ENCODE assay signal across 31 cellular contexts in the genomic region with DNA sequence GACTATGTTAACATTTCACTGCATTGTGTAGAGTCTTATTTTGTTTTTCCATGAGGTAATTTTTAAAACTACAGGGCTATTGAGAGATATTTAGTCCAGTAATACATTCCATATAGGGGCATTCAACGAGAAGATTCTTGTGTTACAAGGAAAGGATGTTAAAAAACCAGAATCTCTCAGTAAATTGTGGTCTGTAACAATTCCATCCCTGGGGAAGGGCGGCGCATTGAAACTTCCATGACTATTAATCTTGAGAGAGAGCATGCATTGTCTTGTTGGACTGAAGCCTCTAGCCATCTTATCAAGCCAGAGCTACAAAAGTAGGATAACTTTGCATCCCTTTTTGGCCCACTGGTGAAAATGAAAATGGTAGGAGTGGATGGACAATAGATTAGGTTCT.
"Had no signal": no experiment of that assay in that cellular context is flagged by ENCODE, and none has a peak within 500 bp of the region (broad histone marks: within the 10 kb centered on the region; RNA-seq: fewer than 3 reads in every experiment).

No MANE protein-coding gene starts in this region.

- H3K9me3 ChIP-seq: ascending aorta, esophagus squamous epithelium, gastroesophageal sphincter, heart right ventricle had no signal

- H3K4me3 Mint-ChIP-seq: activated CD4-positive, alpha-beta memory T cell treated with anti-CD3 and anti-CD28 coated beads for 36 hours; activated CD4-positive, alpha-beta T cell treated with anti-CD3 and anti-CD28 coated beads for 36 hours; activated CD4-positive, alpha-beta T cell treated with anti-CD3 and anti-CD28 coated beads, Interleukin-2, amount 10 ng/mL, durations not matched to agents 24 days and 14 days; activated CD8-positive, alpha-beta memory T cell treated with anti-CD3 and anti-CD28 coated beads, Interleukin-2, amount 10 ng/mL, durations not matched to agents 7 days and 5 days; activated CD8-positive, alpha-beta T cell treated with anti-CD3 and anti-CD28 coated beads, Interleukin-2, amount 10 ng/mL, durations not matched to agents 7 days and 5 days; activated naive CD4-positive, alpha-beta T cell treated with anti-CD3 and anti-CD28 coated beads for 36 hours; activated naive CD8-positive, alpha-beta T cell treated with anti-CD3 and anti-CD28 coated beads, Interleukin-2, amount 10 ng/mL, durations not matched to agents 7 days and 5 days; activated T-helper 1 cell treated with anti-CD3 and anti-CD28 coated beads, Interleukin-12 subunit alpha, Interleukin-12 subunit beta, Interleukin-2, Interleukin-4 antibody, amounts not matched to agents 30 ng/mL and 10 ng/mL and 1 ng/mL, durations not matched to agents 14 hours and 24 hours and 36 hours; central memory CD8-positive, alpha-beta T cell; T-helper 17 cell; T-helper 2 cell treated with Interferon-gamma antibody and Interleukin-4, amounts not matched to agents 5 μg/mL and 100 μg/mL, for 36 hours had no signal

- H3K36me3 ChIP-seq: ascending aorta, brain microvascular endothelial cell, esophagus squamous epithelium, gastroesophageal sphincter, heart right ventricle had no signal

- H3K4me1 Mint-ChIP-seq: activated CD4-positive, alpha-beta T cell treated with anti-CD3 and anti-CD28 coated beads for 36 hours; activated CD4-positive, alpha-beta T cell treated with anti-CD3 and anti-CD28 coated beads, Interleukin-2, amount 10 ng/mL, durations not matched to agents 24 days and 14 days; activated CD8-positive, alpha-beta memory T cell treated with anti-CD3 and anti-CD28 coated beads, Interleukin-2, amount 10 ng/mL, durations not matched to agents 7 days and 5 days; activated naive CD8-positive, alpha-beta T cell treated with anti-CD3 and anti-CD28 coated beads, Interleukin-2, amount 10 ng/mL, durations not matched to agents 7 days and 5 days; central memory CD8-positive, alpha-beta T cell; T-helper 17 cell had no signal

- H3K4me1 ChIP-seq: ascending aorta, esophagus squamous epithelium, gastroesophageal sphincter, heart right ventricle had no signal

- H3K27me3 Mint-ChIP-seq: activated CD4-positive, alpha-beta memory T cell treated with anti-CD3 and anti-CD28 coated beads for 36 hours; activated CD4-positive, alpha-beta T cell treated with anti-CD3 and anti-CD28 coated beads for 36 hours; activated CD4-positive, alpha-beta T cell treated with anti-CD3 and anti-CD28 coated beads, Interleukin-2, amount 10 ng/mL, durations not matched to agents 24 days and 14 days; activated CD8-positive, alpha-beta memory T cell treated with anti-CD3 and anti-CD28 coated beads, Interleukin-2, amount 10 ng/mL, durations not matched to agents 7 days and 5 days; activated naive CD8-positive, alpha-beta T cell treated with anti-CD3 and anti-CD28 coated beads, Interleukin-2, amount 10 ng/mL, durations not matched to agents 7 days and 5 days; central memory CD8-positive, alpha-beta T cell; T-helper 17 cell had no signal

- H3K27ac Mint-ChIP-seq: activated CD4-positive, alpha-beta memory T cell treated with anti-CD3 and anti-CD28 coated beads for 36 hours; activated CD4-positive, alpha-beta T cell treated with anti-CD3 and anti-CD28 coated beads for 36 hours; activated CD4-positive, alpha-beta T cell treated with anti-CD3 and anti-CD28 coated beads, Interleukin-2, amount 10 ng/mL, durations not matched to agents 24 days and 14 days; activated CD8-positive, alpha-beta memory T cell treated with anti-CD3 and anti-CD28 coated beads, Interleukin-2, amount 10 ng/mL, durations not matched to agents 7 days and 5 days; activated CD8-positive, alpha-beta T cell treated with anti-CD3 and anti-CD28 coated beads, Interleukin-2, amount 10 ng/mL, durations not matched to agents 7 days and 5 days; activated naive CD4-positive, alpha-beta T cell treated with anti-CD3 and anti-CD28 coated beads for 36 hours; activated naive CD4-positive, alpha-beta T cell treated with anti-CD3 and anti-CD28 coated beads, Interleukin-2, amount 50 U/mL, for 72 hours; activated naive CD8-positive, alpha-beta T cell treated with anti-CD3 and anti-CD28 coated beads, Interleukin-2, amount 10 ng/mL, durations not matched to agents 7 days and 5 days; activated T-helper 1 cell treated with anti-CD3 and anti-CD28 coated beads, Interleukin-12 subunit alpha, Interleukin-12 subunit beta, Interleukin-2, Interleukin-4 antibody, amounts not matched to agents 30 ng/mL and 10 ng/mL and 1 ng/mL, durations not matched to agents 14 hours and 24 hours and 36 hours; activated T-helper 2 cell treated with anti-CD3 and anti-CD28 coated beads, Interferon-gamma antibody, Interleukin-2, Interleukin-4, amounts not matched to agents 10 μg/mL and 5 μg/mL and 100 μg/mL, durations not matched to agents 14 hours and 24 hours and 36 hours; T-helper 17 cell; T-helper 2 cell treated with Interferon-gamma antibody and Interleukin-4, amounts not matched to agents 5 μg/mL and 100 μg/mL, for 36 hours had no signal

- DNase-seq: activated CD4-positive, alpha-beta memory T cell treated with anti-CD3 and anti-CD28 coated beads for 36 hours; activated CD4-positive, alpha-beta T cell treated with anti-CD3 and anti-CD28 coated beads for 36 hours; activated CD4-positive, alpha-beta T cell treated with anti-CD3 and anti-CD28 coated beads, Interleukin-2, amount 10 ng/mL, durations not matched to agents 24 days and 14 days; activated CD4-positive, CD25-positive, alpha-beta regulatory T cell; activated CD4-positive, CD25-positive, alpha-beta regulatory T cell treated with anti-CD3 and anti-CD28 coated beads, Interleukin-2, amount 50 U/mL, for 72 hours; activated CD8-positive, alpha-beta memory T cell treated with anti-CD3 and anti-CD28 coated beads, Interleukin-2, amount 10 ng/mL, durations not matched to agents 7 days and 5 days; activated CD8-positive, alpha-beta memory T cell treated with anti-CD3 and anti-CD28 coated beads, Interleukin-2, amount 50 U/mL, for 4 hours; activated CD8-positive, alpha-beta T cell treated with anti-CD3 and anti-CD28 coated beads, Interleukin-2, amount 10 ng/mL, durations not matched to agents 7 days and 5 days; activated effector memory CD4-positive, alpha-beta T cell treated with anti-CD3 and anti-CD28 coated beads, Interleukin-2, amount 50 U/mL, for 16 hours; activated naive CD4-positive, alpha-beta T cell treated with anti-CD3 and anti-CD28 coated beads for 36 hours; activated naive CD8-positive, alpha-beta T cell treated with anti-CD3 and anti-CD28 coated beads, Interleukin-2, amount 10 ng/mL, durations not matched to agents 7 days and 5 days; activated T-cell treated with anti-CD3 and anti-CD28 coated beads, Interleukin-2, amount 50 U/mL, for 1 hour; activated T-cell treated with anti-CD3 and anti-CD28 coated beads, Interleukin-2, amount 50 U/mL, for 48 hours; brain microvascular endothelial cell; cortex of kidney; dermis blood vessel endothelial cell; effector CD4-positive, alpha-beta T cell; esophagus squamous epithelium; foreskin melanocyte; heart right ventricle; T-helper 1 cell; T-helper 17 cell; T1000 had no signal

- H3K27ac ChIP-seq: ascending aorta, brain microvascular endothelial cell, epithelial cell of prostate, esophagus squamous epithelium, gastroesophageal sphincter, heart right ventricle had no signal

- H3K27me3 ChIP-seq: ascending aorta, brain microvascular endothelial cell, esophagus squamous epithelium, gastroesophageal sphincter, heart right ventricle had no signal

- H3K9me3 Mint-ChIP-seq: activated CD4-positive, alpha-beta memory T cell treated with anti-CD3 and anti-CD28 coated beads for 36 hours; activated naive CD4-positive, alpha-beta T cell treated with anti-CD3 and anti-CD28 coated beads for 36 hours; activated naive CD4-positive, alpha-beta T cell treated with anti-CD3 and anti-CD28 coated beads, Interleukin-2, amount 50 U/mL, for 72 hours; activated naive CD8-positive, alpha-beta T cell treated with anti-CD3 and anti-CD28 coated beads, Interleukin-2, amount 10 ng/mL, durations not matched to agents 7 days and 5 days; activated T-helper 1 cell treated with anti-CD3 and anti-CD28 coated beads, Interleukin-12 subunit alpha, Interleukin-12 subunit beta, Interleukin-2, Interleukin-4 antibody, amounts not matched to agents 30 ng/mL and 10 ng/mL and 1 ng/mL, durations not matched to agents 14 hours and 24 hours and 36 hours; activated T-helper 2 cell treated with anti-CD3 and anti-CD28 coated beads, Interferon-gamma antibody, Interleukin-2, Interleukin-4, amounts not matched to agents 10 μg/mL and 5 μg/mL and 100 μg/mL, durations not matched to agents 14 hours and 24 hours and 36 hours; central memory CD8-positive, alpha-beta T cell; T-helper 2 cell treated with Interferon-gamma antibody and Interleukin-4, amounts not matched to agents 5 μg/mL and 100 μg/mL, for 36 hours had no signal

- H3K4me3 ChIP-seq: ascending aorta, esophagus squamous epithelium, gastroesophageal sphincter, heart right ventricle had no signal

- ATAC-seq: activated CD4-positive, alpha-beta T cell treated with anti-CD3 and anti-CD28 coated beads for 36 hours; activated CD8-positive, alpha-beta memory T cell treated with anti-CD3 and anti-CD28 coated beads, Interleukin-2, amount 10 ng/mL, durations not matched to agents 7 days and 5 days; activated CD8-positive, alpha-beta T cell treated with anti-CD3 and anti-CD28 coated beads, Interleukin-2, amount 10 ng/mL, durations not matched to agents 7 days and 5 days; activated naive CD4-positive, alpha-beta T cell treated with anti-CD3 and anti-CD28 coated beads, Interleukin-2, amount 50 U/mL, for 72 hours; gastroesophageal sphincter; heart right ventricle; T-helper 17 cell had no signal
